9 cellular contexts compared by ENCODE assay signal in genomic region chr4:1194028-1194900, GRCh38. TPM values are rescaled to one million over a fixed set of nuclear protein-coding genes. Genes with fewer than 3 reads are reported as not detected.
DNase-seq lines count a peak whose midpoint lies in the region; ATAC-seq and TF ChIP-seq lines count a peak whose summit lies in the region.
"Had no signal": no experiment of that assay in that cellular context is flagged by ENCODE, and none has a peak within 500 bp of the region (broad histone marks: within the 10 kb centered on the region; RNA-seq: fewer than 3 reads in every experiment).

No MANE protein-coding gene starts in this region.

- no peaks in the 10 kb centered on the region for H3K36me3 ChIP-seq in mucosa of descending colon (ENCODE audit: low read depth)
- no peaks in the 10 kb centered on the region for H3K36me3 ChIP-seq in urinary bladder (ENCODE audit: insufficient read depth)

- peaks cover 26% of the 10 kb centered on the region for H3K36me3 Mint-ChIP-seq in activated CD8-positive, alpha-beta memory T cell treated with anti-CD3 and anti-CD28 coated beads, Interleukin-2, amount 10 ng/mL, durations not matched to agents 7 days and 5 days

- H3K9me3 Mint-ChIP-seq in activated CD8-positive, alpha-beta memory T cell treated with anti-CD3 and anti-CD28 coated beads, Interleukin-2, amount 10 ng/mL, durations not matched to agents 7 days and 5 days (ENCODE audit: low read depth) = no peaks in the 10 kb centered on the region

- no peaks in the 10 kb centered on the region for H3K27me3 ChIP-seq in dorsolateral prefrontal cortex

- H3K4me3 Mint-ChIP-seq in activated CD8-positive, alpha-beta memory T cell treated with anti-CD3 and anti-CD28 coated beads, Interleukin-2, amount 10 ng/mL, durations not matched to agents 7 days and 5 days = no peak overlapping the region

- 38% methylated on average over 52 of the region's 52 CpGs for WGBS in urinary bladder

- H3K27ac ChIP-seq in dorsolateral prefrontal cortex (peak overlapping the region in 13 of 59 donors; percentile 6 to 85 (median 51)), urinary bladder (ENCODE audit: low read depth) (peak overlapping the region; percentile 77)

- peak; percentile 48 for DNase-seq in activated CD8-positive, alpha-beta memory T cell treated with anti-CD3 and anti-CD28 coated beads, Interleukin-2, amount 50 U/mL, for 48 hours
- no peak for DNase-seq in activated CD8-positive, alpha-beta memory T cell treated with anti-CD3 and anti-CD28 coated beads, Interleukin-2, amount 10 ng/mL, durations not matched to agents 7 days and 5 days
- peak in 8 of 10 donors; percentile 21 to 94 (median 52) for DNase-seq in dorsolateral prefrontal cortex
- peak; percentile 35 to 70 (median 68) for DNase-seq in mucosa of descending colon
- DNase-seq in NCI-H2107 treated with DMSO at 0.1 percent for 48 hours (lab: John Stamatoyannopoulos, UW; ENCODE audit: unreplicated experiment) = no peak
- no peak for DNase-seq in UCSD-AML1 (lab: John Stamatoyannopoulos, UW; ENCODE audit: unreplicated experiment)
- DNase-seq in COLO668 (lab: John Stamatoyannopoulos, UW; ENCODE audit: unreplicated experiment) = no peak
- DNase-seq: NCI-H1694 treated with DMSO at 0.1 percent for 48 hours had no signal

- peaks cover 20% of the 10 kb centered on the region for H3K4me1 ChIP-seq in mucosa of descending colon (ENCODE audit: low read depth)
- H3K4me1 ChIP-seq in urinary bladder (ENCODE audit: insufficient read depth) = no peaks in the 10 kb centered on the region

- H3K27ac Mint-ChIP-seq in activated CD8-positive, alpha-beta memory T cell treated with anti-CD3 and anti-CD28 coated beads, Interleukin-2, amount 10 ng/mL, durations not matched to agents 7 days and 5 days = no peak overlapping the region

- H3K4me3 ChIP-seq in dorsolateral prefrontal cortex (peak overlapping the region in 36 of 59 donors; percentile 1 to 50 (median 25)), mucosa of descending colon (no peak overlapping the region), urinary bladder (ENCODE audit: low read depth, low read length) (no peak overlapping the region)

- no peaks in the 10 kb centered on the region for H3K27me3 Mint-ChIP-seq in activated CD8-positive, alpha-beta memory T cell treated with anti-CD3 and anti-CD28 coated beads, Interleukin-2, amount 10 ng/mL, durations not matched to agents 7 days and 5 days

- intact Hi-C loops in dorsolateral prefrontal cortex (cut with DNase I) = loop anchor here in 1 of 2 donors (10.0 kb wide), 1 partner anchor 149 kb away; no protein-coding TSS in a partner anchor
- intact Hi-C loops in mucosa of descending colon (cut with DNase I, micrococcal nuclease) = no loop called here

- H3K4me1 Mint-ChIP-seq in activated CD8-positive, alpha-beta memory T cell treated with anti-CD3 and anti-CD28 coated beads, Interleukin-2, amount 10 ng/mL, durations not matched to agents 7 days and 5 days = peaks cover 4% of the 10 kb centered on the region

- no peak for ATAC-seq in activated CD8-positive, alpha-beta memory T cell treated with anti-CD3 and anti-CD28 coated beads, Interleukin-2, amount 10 ng/mL, durations not matched to agents 7 days and 5 days
- peak; percentile 2 for ATAC-seq in mucosa of descending colon

- no peaks in the 10 kb centered on the region for H3K9me3 ChIP-seq in mucosa of descending colon

- CTCF ChIA-PET in activated CD8-positive, alpha-beta memory T cell treated with anti-CD3 and anti-CD28 coated beads, Interleukin-2, amount 10 ng/mL, durations not matched to agents 7 days and 5 days (lab: Charles Lee) = interaction anchor here (1.5 kb wide), 1 partner anchor 10 kb away, joined by 4 read pairs; no protein-coding TSS in a partner anchor

- no peak for TF ChIP-seq CTCF in dorsolateral prefrontal cortex (IDR thresholded peaks at IDR 0.05 in 54 of 56, conservative IDR thresholded peaks at IDR 0.05 in 2 of 56; ENCODE audit: low read depth in 1 of 56, partially characterized antibody in 56 of 56)
- TF ChIP-seq CTCF in mucosa of descending colon (IDR thresholded peaks at IDR 0.05) = no peak

RNA-seq across cellular contexts. Expression of gene SPON2, which starts 21.9 kb away (rescaled TPM):
- total RNA-seq in activated CD8-positive, alpha-beta memory T cell treated with anti-CD3 and anti-CD28 coated beads, Interleukin-2, amount 10 ng/mL, durations not matched to agents 7 days and 5 days = 10 to 100 TPM; 11.7 to 28.0 TPM
- total RNA-seq in dorsolateral prefrontal cortex = 10 to 100 TPM in 84 of 120 experiments, 1 to 10 TPM in 36; 1.9 to 49.7 (median 13.0) TPM
- 10 to 100 TPM; 19.6 to 42.1 (median 41.4) TPM for total RNA-seq in mucosa of descending colon
- total RNA-seq in urinary bladder = 119 TPM
- 123 TPM for polyA plus RNA-seq in urinary bladder

RNA-seq across cellular contexts. Expression of gene CTBP1, which starts 54.7 kb away (rescaled TPM):
- total RNA-seq in activated CD8-positive, alpha-beta memory T cell treated with anti-CD3 and anti-CD28 coated beads, Interleukin-2, amount 10 ng/mL, durations not matched to agents 7 days and 5 days = 100 to 1,000 TPM; 193 to 250 TPM
- total RNA-seq in dorsolateral prefrontal cortex = 100 to 1,000 TPM; 159 to 281 (median 217) TPM
- total RNA-seq in mucosa of descending colon = 100 to 1,000 TPM; 151 to 188 (median 168) TPM
- 85.9 TPM for total RNA-seq in urinary bladder
- polyA plus RNA-seq in urinary bladder = 140 TPM

Comparison
In these comparisons a context has a peak if more than half of its experiments do, and no peak if none do; other contexts are left out.
1. DNase-seq: peak in activated CD8-positive, alpha-beta memory T cell treated with anti-CD3 and anti-CD28 coated beads, Interleukin-2, amount 50 U/mL, for 48 hours (single experiment), dorsolateral prefrontal cortex (8 of 10) and mucosa of descending colon (3 of 3); none in activated CD8-positive, alpha-beta memory T cell treated with anti-CD3 and anti-CD28 coated beads, Interleukin-2, amount 10 ng/mL, durations not matched to agents 7 days and 5 days (single experiment), NCI-H2107 treated with DMSO at 0.1 percent for 48 hours (single experiment), UCSD-AML1 (single experiment) and COLO668 (single experiment).
2. H3K4me3 ChIP-seq: peak in dorsolateral prefrontal cortex (36 of 59); none in mucosa of descending colon (single experiment) and urinary bladder (single experiment).